In the genomic region with DNA sequence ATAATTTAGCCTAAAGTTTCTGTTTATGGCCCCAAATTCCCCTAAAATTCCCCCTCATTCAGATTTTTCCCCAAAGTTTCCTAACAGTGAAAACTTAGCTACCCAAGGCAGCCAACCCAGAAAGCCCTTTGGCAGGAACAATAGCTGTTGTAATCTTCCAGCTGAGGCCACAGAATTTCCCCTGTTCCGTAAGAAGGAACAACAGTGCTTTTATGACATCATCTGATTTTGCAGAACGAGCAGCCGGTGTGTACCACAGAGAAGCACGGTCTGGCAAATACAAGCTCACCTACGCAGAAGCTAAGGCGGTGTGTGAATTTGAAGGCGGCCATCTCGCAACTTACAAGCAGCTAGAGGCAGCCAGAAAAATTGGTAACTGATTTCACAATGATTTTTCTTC, we compare ENCODE assay signal across 1 cellular context.
TF ChIP-seq lines count a peak whose summit lies in the region.

No MANE protein-coding gene starts in this region.

TF ChIP-seq in GM12891, 5 proteins besides CTCF, POLR2A, EP300 and RAD21:
- no peak for TF ChIP-seq PAX5 (IDR thresholded peaks at IDR 0.05; ENCODE audit: insufficient read depth, low read length, severe bottlenecking)
- TF ChIP-seq SPI1 (IDR thresholded peaks at IDR 0.05; ENCODE audit: low read depth, low read length), result no peak
- no peak for TF ChIP-seq POU2F2 (IDR thresholded peaks at IDR 0.05; ENCODE audit: low read depth, low read length)
- TF ChIP-seq TAF1 (IDR thresholded peaks at IDR 0.05; ENCODE audit: low read depth, low read length), result no peak
- TF ChIP-seq POLR2AphosphoS5 (IDR thresholded peaks at IDR 0.05; ENCODE audit: low read depth, low read length), result no peak
